ENCODE assay signal across 26 cellular contexts in genomic region chr2:66324924-66325583, GRCh38.
"Had no signal": no experiment of that assay in that cellular context is flagged by ENCODE, and none has a peak within 500 bp of the region (broad histone marks: within the 10 kb centered on the region; RNA-seq: fewer than 3 reads in every experiment).

No MANE protein-coding gene starts in this region.

- DNase-seq: activated CD4-positive, alpha-beta T cell treated with anti-CD3 and anti-CD28 coated beads for 4 hours; activated CD4-positive, alpha-beta T cell treated with anti-CD3 and anti-CD28 coated beads, Interleukin-2, amount 50 U/mL, for 4 hours; activated naive CD4-positive, alpha-beta T cell; activated T-cell treated with anti-CD3 and anti-CD28 coated beads for 4 hours; activated T-cell treated with anti-CD3 and anti-CD28 coated beads, Interleukin-2, amount 50 U/mL, for 72 hours; endodermal cell; foreskin melanocyte; left ventricle myocardium inferior; nucleus accumbens; pancreas; psoas muscle; stimulated activated CD4-positive, alpha-beta T cell treated with anti-CD3 and anti-CD28 coated beads, Interleukin-1b, Interleukin-23, amount 100 ng/mL, for 48 hours; stimulated activated CD4-positive, alpha-beta T cell treated with anti-CD3 and anti-CD28 coated beads, Interleukin-4, amount 100 ng/mL, for 4 hours; stimulated activated CD8-positive, alpha-beta memory T cell treated with anti-CD3 and anti-CD28 coated beads, Interleukin-4, amount 100 ng/mL, for 48 hours; stomach; thyroid gland had no signal

- H3K4me3 ChIP-seq: breast epithelium, esophagus muscularis mucosa, left ventricle myocardium inferior, lung, pancreas, psoas muscle, right atrium auricular region, smooth muscle cell, stomach, thyroid gland had no signal

- H3K4me3 Mint-ChIP-seq: activated T-cell treated with anti-CD3 and anti-CD28 coated beads, Interleukin-2, amount 50 U/mL, for 72 hours; central memory CD8-positive, alpha-beta T cell; dendritic cell treated with granulocyte-macrophage colony-stimulating factor and Interleukin-4, amounts not matched to agents 40 ng/mL and 50 ng/mL, for 4 days; endodermal cell; stimulated activated memory B cell treated with anti-CD40 and anti-IgM and Interleukin-4, amounts not matched to agents 10 μg/mL and 1 μg/mL and 100 μg/mL, for 72 hours; T-helper 2 cell treated with Interferon-gamma antibody and Interleukin-4, amounts not matched to agents 5 μg/mL and 100 μg/mL, for 36 hours had no signal

- H3K4me2 ChIP-seq: smooth muscle cell had no signal

- H3K36me3 Mint-ChIP-seq: activated naive CD4-positive, alpha-beta T cell treated with anti-CD3 and anti-CD28 coated beads, Interleukin-2, amount 50 U/mL, for 72 hours; stimulated activated memory B cell treated with anti-CD40 and anti-IgM and Interleukin-4, amounts not matched to agents 10 μg/mL and 1 μg/mL and 100 μg/mL, for 72 hours had no signal

- H3K36me3 ChIP-seq: breast epithelium, esophagus muscularis mucosa, left ventricle myocardium inferior, pancreas, right atrium auricular region, stomach, thyroid gland had no signal

- H3K27ac Mint-ChIP-seq: activated naive CD4-positive, alpha-beta T cell treated with anti-CD3 and anti-CD28 coated beads, Interleukin-2, amount 50 U/mL, for 72 hours; activated T-cell treated with anti-CD3 and anti-CD28 coated beads, Interleukin-2, amount 50 U/mL, for 72 hours; dendritic cell treated with granulocyte-macrophage colony-stimulating factor and Interleukin-4, amounts not matched to agents 40 ng/mL and 50 ng/mL, for 4 days; endodermal cell; stimulated activated memory B cell treated with anti-CD40 and anti-IgM and Interleukin-4, amounts not matched to agents 10 μg/mL and 1 μg/mL and 100 μg/mL, for 72 hours; T-helper 2 cell treated with Interferon-gamma antibody and Interleukin-4, amounts not matched to agents 5 μg/mL and 100 μg/mL, for 36 hours had no signal

- H3K27ac ChIP-seq: breast epithelium, esophagus muscularis mucosa, left ventricle myocardium inferior, pancreas, psoas muscle, right atrium auricular region, stomach, thyroid gland had no signal

- H3K9me3 Mint-ChIP-seq: dendritic cell treated with granulocyte-macrophage colony-stimulating factor and Interleukin-4, amounts not matched to agents 40 ng/mL and 50 ng/mL, for 4 days; endodermal cell; stimulated activated memory B cell treated with anti-CD40 and anti-IgM and Interleukin-4, amounts not matched to agents 10 μg/mL and 1 μg/mL and 100 μg/mL, for 72 hours; T-helper 2 cell treated with Interferon-gamma antibody and Interleukin-4, amounts not matched to agents 5 μg/mL and 100 μg/mL, for 36 hours had no signal

- H3K9me3 ChIP-seq: breast epithelium, esophagus muscularis mucosa, left ventricle myocardium inferior, pancreas, psoas muscle, right atrium auricular region, stomach, thyroid gland had no signal

- H3K27me3 Mint-ChIP-seq: central memory CD8-positive, alpha-beta T cell; dendritic cell treated with granulocyte-macrophage colony-stimulating factor and Interleukin-4, amounts not matched to agents 40 ng/mL and 50 ng/mL, for 4 days; stimulated activated memory B cell treated with anti-CD40 and anti-IgM and Interleukin-4, amounts not matched to agents 10 μg/mL and 1 μg/mL and 100 μg/mL, for 72 hours had no signal

- H3K4me1 Mint-ChIP-seq: central memory CD8-positive, alpha-beta T cell; stimulated activated memory B cell treated with anti-CD40 and anti-IgM and Interleukin-4, amounts not matched to agents 10 μg/mL and 1 μg/mL and 100 μg/mL, for 72 hours had no signal

- H3K27me3 ChIP-seq: breast epithelium, esophagus muscularis mucosa, pancreas, right atrium auricular region, stomach, thyroid gland had no signal

- H3K4me1 ChIP-seq: breast epithelium, esophagus muscularis mucosa, left ventricle myocardium inferior, pancreas, psoas muscle, right atrium auricular region, stomach, thyroid gland had no signal
